ENCODE assay signal across 21 cellular contexts in genomic region chr15:100011235-100011634, GRCh38.
DNase-seq lines count a peak whose midpoint lies in the region; ATAC-seq, FAIRE-seq and TF ChIP-seq lines count a peak whose summit lies in the region.
"Had no signal": no experiment of that assay in that cellular context is flagged by ENCODE, and none has a peak within 500 bp of the region (broad histone marks: within the 10 kb centered on the region; RNA-seq: fewer than 3 reads in every experiment).

No MANE protein-coding gene starts in this region.

- no peak for ATAC-seq in stimulated activated naive CD8-positive, alpha-beta T cell treated with anti-CD3 and anti-CD28 coated beads, Interleukin-15, amount 100 ng/mL, for 72 hours
- ATAC-seq in stimulated activated naive CD8-positive, alpha-beta T cell treated with anti-CD3 and anti-CD28 coated beads, Interleukin-15, Interleukin-2, amounts not matched to agents 100 U/mL and 50 U/mL, for 24 hours: no peak
- ATAC-seq: CD8-positive, alpha-beta T cell; GM12878 had no signal

- no peaks in the 10 kb centered on the region for H3K9me3 Mint-ChIP-seq in activated naive CD4-positive, alpha-beta T cell treated with anti-CD3 and anti-CD28 coated beads, Interleukin-2, amount 50 U/mL, for 24 hours
- no peaks in the 10 kb centered on the region for H3K9me3 Mint-ChIP-seq in stimulated activated naive CD8-positive, alpha-beta T cell treated with anti-CD3 and anti-CD28 coated beads, Interleukin-15, amount 100 ng/mL, for 72 hours
- H3K9me3 Mint-ChIP-seq: CD4-positive, alpha-beta T cell had no signal

- no peak overlapping the region for H3K4me3 Mint-ChIP-seq in activated naive CD4-positive, alpha-beta T cell treated with anti-CD3 and anti-CD28 coated beads, Interleukin-2, amount 50 U/mL, for 24 hours
- H3K4me3 Mint-ChIP-seq in stimulated activated naive CD8-positive, alpha-beta T cell treated with anti-CD3 and anti-CD28 coated beads, Interleukin-15, amount 100 ng/mL, for 72 hours: no peak overlapping the region
- H3K4me3 Mint-ChIP-seq: B cell; CD4-positive, alpha-beta T cell; CD8-positive, alpha-beta T cell had no signal

- H3K27ac Mint-ChIP-seq in activated naive CD4-positive, alpha-beta T cell treated with anti-CD3 and anti-CD28 coated beads, Interleukin-2, amount 50 U/mL, for 24 hours: peak overlapping the region; percentile 33
- H3K27ac Mint-ChIP-seq in stimulated activated naive CD8-positive, alpha-beta T cell treated with anti-CD3 and anti-CD28 coated beads, Interleukin-15, amount 100 ng/mL, for 72 hours: peak overlapping the region; percentile 57 to 80
- H3K27ac Mint-ChIP-seq: B cell; CD4-positive, alpha-beta T cell; CD8-positive, alpha-beta T cell had no signal

- H3K36me3 Mint-ChIP-seq in activated naive CD4-positive, alpha-beta T cell treated with anti-CD3 and anti-CD28 coated beads, Interleukin-2, amount 50 U/mL, for 24 hours: peaks cover 6% of the 10 kb centered on the region
- H3K36me3 Mint-ChIP-seq: CD8-positive, alpha-beta T cell had no signal

- no peaks in the 10 kb centered on the region for H3K4me1 Mint-ChIP-seq in activated naive CD4-positive, alpha-beta T cell treated with anti-CD3 and anti-CD28 coated beads, Interleukin-2, amount 50 U/mL, for 24 hours
- no peaks in the 10 kb centered on the region for H3K4me1 Mint-ChIP-seq in stimulated activated naive CD8-positive, alpha-beta T cell treated with anti-CD3 and anti-CD28 coated beads, Interleukin-15, amount 100 ng/mL, for 72 hours
- H3K4me1 Mint-ChIP-seq: B cell had no signal

- H3K27me3 Mint-ChIP-seq in activated naive CD4-positive, alpha-beta T cell treated with anti-CD3 and anti-CD28 coated beads, Interleukin-2, amount 50 U/mL, for 24 hours: no peaks in the 10 kb centered on the region
- no peaks in the 10 kb centered on the region for H3K27me3 Mint-ChIP-seq in stimulated activated naive CD8-positive, alpha-beta T cell treated with anti-CD3 and anti-CD28 coated beads, Interleukin-15, amount 100 ng/mL, for 72 hours
- H3K27me3 Mint-ChIP-seq: B cell; CD4-positive, alpha-beta T cell had no signal

- DNase-seq in activated naive CD4-positive, alpha-beta T cell treated with Interleukin-2 at 50 U/mL for 16 hours: no peak
- DNase-seq in stimulated activated naive CD8-positive, alpha-beta T cell treated with anti-CD3 and anti-CD28 coated beads, Interleukin-15, amount 100 ng/mL, for 72 hours: no peak
- DNase-seq in stimulated activated naive CD8-positive, alpha-beta T cell treated with anti-CD3 and anti-CD28 coated beads, Interleukin-15, Interleukin-2, amounts not matched to agents 100 U/mL and 50 U/mL, for 24 hours: no peak
- no peak for DNase-seq in D721Med (ENCODE audit: insufficient read length, low spot score)
- DNase-seq: AML-193; Caco-2; Calu3; CD4-positive, alpha-beta T cell; CD8-positive, alpha-beta T cell; DMS 273 treated with DMSO at 0.1 percent for 48 hours; DMS153; DMS53; DMS79; DND-41; EL; GDM1 had no signal

- no peak for TF ChIP-seq CTCF in D721Med (IDR thresholded peaks at IDR 0.05; ENCODE audit: insufficient read depth, missing control alignments)

- FAIRE-seq in D721Med (lab: Jason Lieb, UNC): no peak
- FAIRE-seq: GM12878, GM12892, GM18507 had no signal
